11 cellular contexts compared by ENCODE assay signal in the genomic region with DNA sequence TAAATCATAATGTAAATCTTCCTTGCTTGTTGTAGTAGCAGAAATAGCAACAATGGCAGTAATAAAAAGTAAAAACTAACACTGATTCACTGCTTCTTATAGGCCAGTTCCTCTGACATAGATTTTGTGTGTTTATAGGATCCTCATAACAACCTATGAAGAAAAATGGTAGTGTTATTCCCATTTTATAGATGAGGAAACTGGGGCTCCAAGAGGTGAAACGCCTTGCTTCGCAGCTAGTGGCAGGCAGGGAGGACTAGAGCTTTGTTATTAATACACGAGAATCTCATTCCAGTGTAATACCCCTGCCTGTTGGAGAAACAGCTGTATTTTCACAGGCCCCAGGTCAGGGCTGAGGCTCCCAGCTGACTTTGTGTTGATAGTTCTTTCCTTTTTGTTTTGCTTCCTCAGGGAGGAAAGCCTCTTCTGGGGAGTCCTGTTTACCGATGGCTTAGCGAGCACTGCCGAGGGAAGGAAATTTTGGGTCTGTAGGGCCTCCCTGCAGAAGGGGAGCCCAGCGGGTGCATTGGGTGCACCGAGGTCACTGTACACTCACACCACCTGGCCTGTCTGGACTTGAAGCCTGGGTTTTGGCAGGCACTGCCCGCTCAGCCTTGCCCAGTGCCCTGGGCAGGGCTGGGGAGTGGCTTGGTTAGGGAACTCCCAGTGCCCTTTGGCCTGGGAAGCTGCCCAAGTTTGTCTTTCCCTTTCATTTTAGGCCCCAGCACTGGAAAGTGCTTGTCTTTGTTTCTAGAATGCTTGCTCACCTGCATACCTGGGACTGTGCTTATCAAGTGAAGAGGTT. TPM values are rescaled to one million over a fixed set of nuclear protein-coding genes. Genes with fewer than 3 reads are reported as not detected.
DNase-seq lines count a peak whose midpoint lies in the region; ATAC-seq, FAIRE-seq and TF ChIP-seq lines count a peak whose summit lies in the region.
"Had no signal": no experiment of that assay in that cellular context is flagged by ENCODE, and none has a peak within 500 bp of the region (broad histone marks: within the 10 kb centered on the region; RNA-seq: fewer than 3 reads in every experiment).

No MANE protein-coding gene starts in this region.

- no peak for TF ChIP-seq EP300 in Ishikawa (IDR thresholded peaks at IDR 0.05; ENCODE audit: borderline replicate concordance)

- peak; percentile 86 for DNase-seq in brain pericyte (ENCODE audit: low read depth, low spot score)
- DNase-seq in left lobe of liver (ENCODE audit: low spot score), result peak; percentile 95
- peak; percentile 98 for DNase-seq in small intestine
- no peak for DNase-seq in medulla oblongata (ENCODE audit: extremely low spot score)
- DNase-seq in stimulated activated naive CD4-positive, alpha-beta T cell treated with Interleukin-2 at 50 U/mL for 16 hours (lab: John Stamatoyannopoulos, UW), result no peak
- no peak for DNase-seq in activated T-cell treated with anti-CD3 and anti-CD28 coated beads, Interleukin-2, amount 50 U/mL, for 48 hours
- DNase-seq: activated CD8-positive, alpha-beta memory T cell treated with anti-CD3 and anti-CD28 coated beads, Interleukin-2, amount 50 U/mL, for 4 hours; cortex of kidney; NCI-H1417 treated with DMSO at 0.1 percent for 48 hours had no signal

- no peaks in the 10 kb centered on the region for H3K36me3 ChIP-seq in small intestine (ENCODE audit: control insufficient read depth in 2 of 2, insufficient read depth in 2 of 2, low read length in 2 of 2)

- H3K4me3 ChIP-seq in small intestine (ENCODE audit: low read depth in 1 of 2, low read length in 2 of 2), result no peak overlapping the region

- ATAC-seq in left lobe of liver (peak; percentile 96), HG03521 (IDR thresholded peaks at IDR 0.05; ENCODE audit: unreplicated experiment) (no peak)

- H3K27ac ChIP-seq in small intestine (ENCODE audit: low read depth in 1 of 2, low read length in 1 of 2), result peak overlapping the region; percentile 53 to 85

- H3K4me1 ChIP-seq in small intestine (ENCODE audit: control insufficient read depth in 2 of 2, insufficient read depth in 1 of 2, low read depth in 1 of 2, low read length in 1 of 2), result peaks cover 10 to 14% of the 10 kb centered on the region in 2 donors

- H3K9me3 ChIP-seq in small intestine (ENCODE audit: control insufficient read depth, low read depth), result no peaks in the 10 kb centered on the region

- TF ChIP-seq RAD21 in Ishikawa (IDR thresholded peaks at IDR 0.05; ENCODE audit: low read depth), result no peak

- no peak for FAIRE-seq in small intestine (lab: Jason Lieb, UNC)

- no peaks in the 10 kb centered on the region for H3K27me3 ChIP-seq in small intestine (ENCODE audit: control insufficient read depth in 2 of 2, insufficient read depth in 2 of 2, low read length in 2 of 2)

- 17 to 56% (median 30%) methylated on average over 9 of the region's 9 CpGs for WGBS in small intestine, 3 donors

TF ChIP-seq in Ishikawa, 13 proteins besides CTCF, POLR2A, EP300 and RAD21:
- TF ChIP-seq NFIC (IDR thresholded peaks at IDR 0.05), result peak; percentile 19; the same call in 1 of the 2 replicates
- TF ChIP-seq, protein P1, sequence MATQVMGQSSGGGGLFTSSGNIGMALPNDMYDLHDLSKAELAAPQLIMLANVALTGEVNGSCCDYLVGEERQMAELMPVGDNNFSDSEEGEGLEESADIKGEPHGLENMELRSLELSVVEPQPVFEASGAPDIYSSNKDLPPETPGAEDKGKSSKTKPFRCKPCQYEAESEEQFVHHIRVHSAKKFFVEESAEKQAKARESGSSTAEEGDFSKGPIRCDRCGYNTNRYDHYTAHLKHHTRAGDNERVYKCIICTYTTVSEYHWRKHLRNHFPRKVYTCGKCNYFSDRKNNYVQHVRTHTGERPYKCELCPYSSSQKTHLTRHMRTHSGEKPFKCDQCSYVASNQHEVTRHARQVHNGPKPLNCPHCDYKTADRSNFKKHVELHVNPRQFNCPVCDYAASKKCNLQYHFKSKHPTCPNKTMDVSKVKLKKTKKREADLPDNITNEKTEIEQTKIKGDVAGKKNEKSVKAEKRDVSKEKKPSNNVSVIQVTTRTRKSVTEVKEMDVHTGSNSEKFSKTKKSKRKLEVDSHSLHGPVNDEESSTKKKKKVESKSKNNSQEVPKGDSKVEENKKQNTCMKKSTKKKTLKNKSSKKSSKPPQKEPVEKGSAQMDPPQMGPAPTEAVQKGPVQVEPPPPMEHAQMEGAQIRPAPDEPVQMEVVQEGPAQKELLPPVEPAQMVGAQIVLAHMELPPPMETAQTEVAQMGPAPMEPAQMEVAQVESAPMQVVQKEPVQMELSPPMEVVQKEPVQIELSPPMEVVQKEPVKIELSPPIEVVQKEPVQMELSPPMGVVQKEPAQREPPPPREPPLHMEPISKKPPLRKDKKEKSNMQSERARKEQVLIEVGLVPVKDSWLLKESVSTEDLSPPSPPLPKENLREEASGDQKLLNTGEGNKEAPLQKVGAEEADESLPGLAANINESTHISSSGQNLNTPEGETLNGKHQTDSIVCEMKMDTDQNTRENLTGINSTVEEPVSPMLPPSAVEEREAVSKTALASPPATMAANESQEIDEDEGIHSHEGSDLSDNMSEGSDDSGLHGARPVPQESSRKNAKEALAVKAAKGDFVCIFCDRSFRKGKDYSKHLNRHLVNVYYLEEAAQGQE (IDR thresholded peaks at IDR 0.05; ENCODE audit: low read depth), result no peak

RNA-seq across cellular contexts. Expression of a gene that starts 13.5 kb away (rescaled TPM):
- 38.9 TPM for total RNA-seq in left lobe of liver
- polyA plus RNA-seq in small intestine, result 10 to 100 TPM in 2 of 3 donors, 1 to 10 TPM in 1; 7.0 to 18.0 (median 11.4) TPM

RNA-seq across cellular contexts. Expression of a gene that starts 19.5 kb away (rescaled TPM):
- not detected for total RNA-seq in left lobe of liver
- polyA plus RNA-seq in small intestine, result not detected

Comparison
In these comparisons a context has a peak if more than half of its experiments do, and no peak if none do; other contexts are left out.
1. DNase-seq: peak in brain pericyte (single experiment), left lobe of liver (single experiment) and small intestine (single experiment); none in medulla oblongata (single experiment), stimulated activated naive CD4-positive, alpha-beta T cell treated with Interleukin-2 at 50 U/mL for 16 hours (single experiment) and activated T-cell treated with anti-CD3 and anti-CD28 coated beads, Interleukin-2, amount 50 U/mL, for 48 hours (0 of 2).